ENCODE assay signal across 8 cellular contexts in genomic region chr1:10474613-10475507, GRCh38. TPM values are rescaled to one million over a fixed set of nuclear protein-coding genes. Genes with fewer than 3 reads are reported as not detected.
DNase-seq lines count a peak whose midpoint lies in the region; ATAC-seq and TF ChIP-seq lines count a peak whose summit lies in the region.

TSS of gene PEX14 (plus strand) at chr1:10474950. CDS start at chr1:10474967, 17 bp downstream.

- CTCF ChIA-PET in AG04449 (lab: Yijun Ruan, JAX) = interaction anchor here (1.5 to 1.6 kb wide), 2 partner anchors 20 to 98 kb away, joined by 7 to 9 read pairs; no protein-coding TSS in a partner anchor

- peak within 1 kb of the TSS; percentile 91 for H3K4me3 ChIP-seq in AG04449 (ENCODE audit: low read depth, low read length)
- H3K4me3 ChIP-seq in choroid plexus epithelial cell (ENCODE audit: low read depth, low read length) = peak within 1 kb of the TSS; percentile 93

- no peak for TF ChIP-seq CTCF in AG04449 (IDR thresholded peaks at IDR 0.05; ENCODE audit: insufficient read depth, low read length, missing control alignments)
- no peak for TF ChIP-seq CTCF in choroid plexus epithelial cell (conservative IDR thresholded peaks at IDR 0.05; ENCODE audit: low read depth, low read length)

- DNase-seq in AG04449 (ENCODE audit: low read depth, low spot score) (no peak), NCI-H460 (ENCODE audit: extremely low read depth, low read depth) (peak; percentile 77), choroid plexus epithelial cell (ENCODE audit: low read depth) (peak; percentile 85), kidney glomerular epithelial cell (lab: John Stamatoyannopoulos, UW) (peak; percentile 78)
- DNase-seq in activated CD4-positive, alpha-beta T cell treated with anti-CD3 and anti-CD28 coated beads for 1 hour = peak; percentile 74
- peak; percentile 81 to 86 for DNase-seq in stimulated activated CD4-positive, alpha-beta T cell treated with anti-CD3 and anti-CD28 coated beads, Interleukin-15, amount 100 ng/mL, for 48 hours (ENCODE audit: low read depth in 2 of 2)

- POLR2A ChIA-PET in AG04449 (lab: Yijun Ruan, JAX) = no interaction called here

- peak; percentile 50 for ATAC-seq in GM18873 (IDR thresholded peaks at IDR 0.05; ENCODE audit: low FRiP score, unreplicated experiment)
- peak; percentile 67 for ATAC-seq in HG03280 (IDR thresholded peaks at IDR 0.05; ENCODE audit: unreplicated experiment)

RNA-seq across cellular contexts. Expression of gene PEX14, which starts in this region (rescaled TPM):
- total RNA-seq in NCI-H460 (2014; rRNA removed; shearing (Covaris generic)) = 9.6 and 12.2 TPM in 2 replicates
- polyA plus RNA-seq in NCI-H460 (2014; cell fraction: nucleus; rRNA removed) = 14.4 and 24.0 TPM in 2 replicates
